In genomic region chr9:136482046-136482792, GRCh38 we compare ENCODE assay signal across 8 cellular contexts. TPM values are rescaled to one million over a fixed set of nuclear protein-coding genes. Genes with fewer than 3 reads are reported as not detected.
A peak's percentile ranks its signal among the peaks of the same experiment; 100 is the strongest.
DNase-seq lines count a peak whose midpoint lies in the region; ATAC-seq, FAIRE-seq and TF ChIP-seq lines count a peak whose summit lies in the region.

No MANE protein-coding gene starts in this region.

- intact Hi-C loops in uterus (cut with DNase I; ENCODE audit: low total_unique reads), result loop anchor here (10.0 kb wide), 1 partner anchor 63 kb away; the partner anchor contains the start of gene NOTCH1

- no peak for FAIRE-seq in frontal cortex (lab: Jason Lieb, UNC)

- H3K4me3 ChIP-seq in CD8-positive, alpha-beta memory T cell (ENCODE audit: low read length), result peak overlapping the region; percentile 75
- H3K4me3 ChIP-seq in uterus, result peak overlapping the region; percentile 50 to 58

- no peaks in the 10 kb centered on the region for H3K27me3 ChIP-seq in CD8-positive, alpha-beta memory T cell (ENCODE audit: insufficient read depth, low read length, poor library complexity, severe bottlenecking)
- H3K27me3 ChIP-seq in uterus, result no peaks in the 10 kb centered on the region

- POLR2A ChIA-PET in CD8-positive, alpha-beta memory T cell (lab: Charles Lee), result no interaction called here

- H3K4me1 ChIP-seq in CD8-positive, alpha-beta memory T cell (ENCODE audit: insufficient read depth, low read length), result peaks cover 19% of the 10 kb centered on the region
- peaks cover 7 to 16% of the 10 kb centered on the region in 2 donors for H3K4me1 ChIP-seq in uterus

- H3K36me3 ChIP-seq in CD8-positive, alpha-beta memory T cell (ENCODE audit: insufficient read depth, low read length), result no peaks in the 10 kb centered on the region
- H3K36me3 ChIP-seq in uterus, result no peaks in the 10 kb centered on the region

- DNase-seq in CD8-positive, alpha-beta memory T cell, result peak in 4 of 5 donors; percentile 10 to 53 (median 28)
- DNase-seq in HFFc6 (peak; percentile 26), SW480 (ENCODE audit: low spot score) (peak; percentile 33), dermis blood vessel endothelial cell (peak; percentile 55), mucosa of gallbladder (ENCODE audit: low spot score) (peak; percentile 34), uterus (no peak), frontal cortex (ENCODE audit: low spot score in 2 of 2) (no peak)

- no peak for TF ChIP-seq POLR2A in uterus (IDR thresholded peaks at IDR 0.05)

- TF ChIP-seq CTCF in HFFc6 (IDR thresholded peaks at IDR 0.05), result no peak
- no peak for TF ChIP-seq CTCF in uterus (IDR thresholded peaks at IDR 0.05)

- no peaks in the 10 kb centered on the region for H3K9me3 Mint-ChIP-seq in CD8-positive, alpha-beta memory T cell
- no peaks in the 10 kb centered on the region for H3K9me3 Mint-ChIP-seq in HFFc6

- peaks cover 34 to 51% (median 36%) of the 10 kb centered on the region in 3 donors for H3K4me1 Mint-ChIP-seq in CD8-positive, alpha-beta memory T cell
- peaks cover 21% of the 10 kb centered on the region for H3K4me1 Mint-ChIP-seq in HFFc6 (ENCODE audit: low read depth)

- CTCF ChIA-PET in CD8-positive, alpha-beta memory T cell (lab: Charles Lee), result no interaction called here

- H3K27ac ChIP-seq in CD8-positive, alpha-beta memory T cell (ENCODE audit: low read depth, low read length), result peak overlapping the region; percentile 96
- peak overlapping the region; percentile 99 for H3K27ac ChIP-seq in uterus

- H3K27ac Mint-ChIP-seq in CD8-positive, alpha-beta memory T cell, result peak overlapping the region; percentile 92 to 100 (median 98)
- peak overlapping the region; percentile 99 for H3K27ac Mint-ChIP-seq in HFFc6

- ATAC-seq in HG03342 (IDR thresholded peaks at IDR 0.05; ENCODE audit: unreplicated experiment), result no peak

- peaks cover 0 to 33% (median 3%) of the 10 kb centered on the region in 3 donors for H3K36me3 Mint-ChIP-seq in CD8-positive, alpha-beta memory T cell
- H3K36me3 Mint-ChIP-seq in HFFc6 (ENCODE audit: low read depth), result peaks cover 16% of the 10 kb centered on the region; the same call in 1 of the 2 replicates

- no peaks in the 10 kb centered on the region for H3K27me3 Mint-ChIP-seq in CD8-positive, alpha-beta memory T cell
- H3K27me3 Mint-ChIP-seq in HFFc6 (ENCODE audit: insufficient read depth), result peaks cover 2% of the 10 kb centered on the region

- H3K4me3 Mint-ChIP-seq in CD8-positive, alpha-beta memory T cell, result peak overlapping the region; percentile 86 to 97 (median 92)
- peak overlapping the region; percentile 91 for H3K4me3 Mint-ChIP-seq in HFFc6

- no peaks in the 10 kb centered on the region for H3K9me3 ChIP-seq in CD8-positive, alpha-beta memory T cell (ENCODE audit: low read length)
- H3K9me3 ChIP-seq in uterus, result no peaks in the 10 kb centered on the region

RNA-seq across cellular contexts. Expression of gene SEC16A, which starts 0.6 kb away (rescaled TPM):
- 10 to 100 TPM; 75.5 to 78.0 TPM for total RNA-seq in CD8-positive, alpha-beta memory T cell
- polyA plus RNA-seq in CD8-positive, alpha-beta memory T cell, result 42.9 TPM
- total RNA-seq in HFFc6 (2021; fragmentation: NEBNext Ultra II Directional; extraction: Animal tissue kit (Norgen Biotek cat#: 25700)), result 10 to 100 TPM; 63.2 to 98.6 (median 75.5) TPM
- total RNA-seq in dermis blood vessel endothelial cell (20.8 and 43.8 TPM in 2 replicates), mucosa of gallbladder (78.4 TPM), uterus (10 to 100 TPM; 18.8 to 73.2 (median 35.1) TPM), frontal cortex (9.0 TPM)

RNA-seq across cellular contexts. Expression of gene INPP5E, which starts 42.6 kb away (rescaled TPM):
- total RNA-seq in CD8-positive, alpha-beta memory T cell, result 10 to 100 TPM; 18.0 to 19.2 TPM
- 5.3 TPM for polyA plus RNA-seq in CD8-positive, alpha-beta memory T cell
- 10 to 100 TPM; 11.5 to 14.0 (median 12.3) TPM for total RNA-seq in HFFc6 (2021; fragmentation: NEBNext Ultra II Directional; extraction: Animal tissue kit (Norgen Biotek cat#: 25700))
- total RNA-seq in dermis blood vessel endothelial cell (8.3 and 12.1 TPM in 2 replicates), mucosa of gallbladder (18.7 TPM), uterus (10 to 100 TPM in 2 of 4 donors, 1 to 10 TPM in 2; 6.7 to 19.7 (median 11.2) TPM), frontal cortex (10.2 TPM)

Comparison
In these comparisons a context has a peak if more than half of its experiments do, and no peak if none do; other contexts are left out.
1. DNase-seq: peak in CD8-positive, alpha-beta memory T cell (4 of 5), HFFc6 (single experiment), SW480 (single experiment), dermis blood vessel endothelial cell (single experiment) and mucosa of gallbladder (single experiment); none in uterus (0 of 2) and frontal cortex (0 of 2).